In the genomic region with DNA sequence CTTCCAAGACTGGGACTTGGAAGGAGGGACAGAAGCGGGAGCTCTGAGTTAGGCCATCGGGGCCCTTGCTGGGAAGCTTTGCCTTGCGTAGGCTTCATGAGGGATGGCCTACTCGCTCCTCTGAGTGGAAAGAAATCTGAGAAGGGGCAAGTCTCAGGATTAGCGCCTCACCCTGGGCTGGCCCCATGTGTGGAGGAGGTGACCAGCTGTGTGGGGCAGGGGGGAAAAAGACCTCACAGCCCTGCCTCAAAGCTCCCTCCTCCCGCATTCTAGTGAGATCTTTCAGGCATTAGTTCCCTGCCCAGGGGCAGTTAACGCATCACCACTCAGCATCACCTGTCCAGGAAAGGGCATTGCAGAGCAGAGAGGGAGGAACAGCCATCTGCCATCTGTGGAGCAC, we compare ENCODE assay signal across 20 cellular contexts.
"Had no signal": no experiment of that assay in that cellular context is flagged by ENCODE, and none has a peak within 500 bp of the region (broad histone marks: within the 10 kb centered on the region; RNA-seq: fewer than 3 reads in every experiment).

No MANE protein-coding gene starts in this region.

- H3K27me3 ChIP-seq: heart left ventricle, sigmoid colon, thyroid gland had no signal

- H3K4me3 ChIP-seq: coronary artery, heart left ventricle, left ventricle myocardium inferior, lower lobe of right lung, psoas muscle, sigmoid colon, skin epidermis, thyroid gland had no signal

- H3K9me3 ChIP-seq: heart left ventricle, left ventricle myocardium inferior, lower lobe of right lung, neutrophil, psoas muscle, sigmoid colon, thyroid gland had no signal

- H3K36me3 Mint-ChIP-seq: immature natural killer cell; naive B cell; stimulated activated naive B cell treated with anti-CD40 and anti-IgM and Interleukin-4, amounts not matched to agents 10 μg/mL and 1 μg/mL and 100 μg/mL, for 72 hours; type B pancreatic cell had no signal

- H3K4me1 ChIP-seq: lower lobe of right lung, psoas muscle, thyroid gland had no signal

- H3K27ac Mint-ChIP-seq: immature natural killer cell; naive B cell; nephron; stimulated activated naive B cell treated with anti-CD40 and anti-IgM and Interleukin-4, amounts not matched to agents 10 μg/mL and 1 μg/mL and 100 μg/mL, for 72 hours; type B pancreatic cell had no signal

- H3K36me3 ChIP-seq: heart left ventricle, left ventricle myocardium inferior, lower lobe of right lung, neutrophil, sigmoid colon, thyroid gland had no signal

- H3K4me1 Mint-ChIP-seq: immature natural killer cell; naive B cell; stimulated activated naive B cell treated with anti-CD40 and anti-IgM and Interleukin-4, amounts not matched to agents 10 μg/mL and 1 μg/mL and 100 μg/mL, for 72 hours had no signal

- DNase-seq: effector CD4-positive, alpha-beta T cell; heart left ventricle; hippocampal formation; immature natural killer cell; left ventricle myocardium inferior; lower lobe of right lung; mesenchymal stem cell; naive B cell; psoas muscle; sigmoid colon; stimulated activated CD4-positive, alpha-beta T cell treated with anti-CD3 and anti-CD28 coated beads, Interleukin-2, amount 100 ng/mL, for 24 hours; stimulated activated CD4-positive, alpha-beta T cell treated with anti-CD3 and anti-CD28 coated beads, Interleukin-4, amount 100 ng/mL, for 4 hours; stimulated activated naive B cell treated with anti-CD40 and anti-IgM and Interleukin-4, amounts not matched to agents 10 μg/mL and 1 μg/mL and 100 μg/mL, for 72 hours; thyroid gland had no signal

- H3K9me3 Mint-ChIP-seq: immature natural killer cell; nephron; stimulated activated naive B cell treated with anti-CD40 and anti-IgM and Interleukin-4, amounts not matched to agents 10 μg/mL and 1 μg/mL and 100 μg/mL, for 72 hours; type B pancreatic cell had no signal

- ATAC-seq: esophagus mucosa; heart left ventricle; lower lobe of right lung; psoas muscle; stimulated activated naive B cell treated with anti-CD40 and anti-IgM and Interleukin-4, amounts not matched to agents 10 μg/mL and 1 μg/mL and 100 μg/mL, for 72 hours had no signal

- H3K27me3 Mint-ChIP-seq: type B pancreatic cell had no signal

- H3K27ac ChIP-seq: coronary artery, heart left ventricle, left ventricle myocardium inferior, lower lobe of right lung, neutrophil, psoas muscle, sigmoid colon, skin epidermis, thyroid gland had no signal

- H3K4me3 Mint-ChIP-seq: immature natural killer cell; naive B cell; nephron; stimulated activated naive B cell treated with anti-CD40 and anti-IgM and Interleukin-4, amounts not matched to agents 10 μg/mL and 1 μg/mL and 100 μg/mL, for 72 hours; type B pancreatic cell had no signal
